Comparison of ENCODE assay signal across 13 cellular contexts in the genomic region with DNA sequence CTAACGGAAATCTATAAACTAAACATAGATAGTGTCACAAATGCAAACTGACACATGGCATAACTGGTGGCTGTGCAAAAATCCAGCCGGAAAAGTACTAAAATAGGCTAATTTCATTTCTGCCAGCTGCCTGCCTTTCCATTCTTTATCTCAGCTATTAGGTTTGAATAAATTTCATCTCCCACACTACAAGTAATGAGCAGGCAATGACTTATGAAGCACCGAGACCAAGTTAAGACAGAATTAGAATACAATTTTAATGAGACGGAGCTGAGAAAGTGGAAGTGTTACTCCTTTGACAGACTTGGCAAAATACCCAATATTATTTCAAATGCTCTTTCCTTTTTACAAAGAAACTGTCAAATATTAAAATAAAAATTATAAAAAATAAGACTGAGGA.
A peak's percentile ranks its signal among the peaks of the same experiment; 100 is the strongest.
DNase-seq lines count a peak whose midpoint lies in the region; ATAC-seq, FAIRE-seq and TF ChIP-seq lines count a peak whose summit lies in the region.
"Had no signal": no experiment of that assay in that cellular context is flagged by ENCODE, and none has a peak within 500 bp of the region (broad histone marks: within the 10 kb centered on the region; RNA-seq: fewer than 3 reads in every experiment).

No MANE protein-coding gene starts in this region.

- intact Hi-C loops in kidney (cut with DNase I): no loop called here

- DNase-seq in GM12865 (ENCODE audit: low read depth): peak; percentile 5
- DNase-seq in Kasumi-1 (lab: John Stamatoyannopoulos, UW): peak; percentile 85 to 88
- no peak for DNase-seq in kidney
- DNase-seq in NCI-H524 treated with DMSO at 0.1 percent for 48 hours (lab: John Stamatoyannopoulos, UW): no peak
- DNase-seq in foreskin keratinocyte: no peak
- DNase-seq: activated naive CD4-positive, alpha-beta T cell; CD4-positive, alpha-beta memory T cell; islet precursor cell; NCI-H526 treated with DMSO at 0.1 percent for 48 hours had no signal

- H3K27ac ChIP-seq in kidney (ENCODE audit: low read depth in 2 of 2, low read length in 2 of 2) (no peak overlapping the region), foreskin keratinocyte (no peak overlapping the region)

- no peak overlapping the region for H3K9ac ChIP-seq in kidney (ENCODE audit: low read length in 2 of 2)

- no peaks in the 10 kb centered on the region for H3K27me3 ChIP-seq in foreskin keratinocyte

- no peaks in the 10 kb centered on the region for H3K9me3 ChIP-seq in kidney (ENCODE audit: control insufficient read depth in 1 of 2, low read length in 2 of 2)

- peak; percentile 66 for FAIRE-seq in kidney (lab: Jason Lieb, UNC)

- H3K4me3 ChIP-seq in GM12865 (ENCODE audit: low read depth, low read length) (peak overlapping the region; percentile 37; the same call in 1 of the 2 replicates), kidney (ENCODE audit: low read length in 2 of 2) (no peak overlapping the region)
- H3K4me3 ChIP-seq: smooth muscle cell had no signal

- TF ChIP-seq CTCF in GM12865 (IDR thresholded peaks at IDR 0.05; ENCODE audit: insufficient read depth, low read depth, low read length, missing control alignments) (no peak), kidney (IDR thresholded peaks at IDR 0.05; ENCODE audit: borderline replicate concordance, extremely low read depth, insufficient read depth) (no peak), foreskin keratinocyte (conservative IDR thresholded peaks at IDR 0.05) (no peak)

- H3K4me1 ChIP-seq in kidney (ENCODE audit: control insufficient read depth in 1 of 2, insufficient read depth in 1 of 2, low read depth in 1 of 2, low read length in 2 of 2): no peaks in the 10 kb centered on the region
- no peaks in the 10 kb centered on the region for H3K4me1 ChIP-seq in foreskin keratinocyte

- peak; percentile 64 for ATAC-seq in GM21723 (IDR thresholded peaks at IDR 0.05; ENCODE audit: unreplicated experiment)
- ATAC-seq in HG03521 (IDR thresholded peaks at IDR 0.05; ENCODE audit: unreplicated experiment): no peak
- ATAC-seq in HG03460 (IDR thresholded peaks at IDR 0.05; ENCODE audit: unreplicated experiment): no peak
- ATAC-seq in foreskin keratinocyte: no peak

- H3K36me3 ChIP-seq in kidney (ENCODE audit: control insufficient read depth in 1 of 2, insufficient read depth in 2 of 2, low read length in 2 of 2): no peaks in the 10 kb centered on the region

Comparison
In these comparisons a context has a peak if more than half of its experiments do, and no peak if none do; other contexts are left out.
1. DNase-seq: peak in GM12865 (single experiment) and Kasumi-1 (2 of 2); none in kidney (single experiment), NCI-H524 treated with DMSO at 0.1 percent for 48 hours (single experiment) and foreskin keratinocyte (0 of 2).